Comparison of ENCODE assay signal across 24 cellular contexts in the genomic region with DNA sequence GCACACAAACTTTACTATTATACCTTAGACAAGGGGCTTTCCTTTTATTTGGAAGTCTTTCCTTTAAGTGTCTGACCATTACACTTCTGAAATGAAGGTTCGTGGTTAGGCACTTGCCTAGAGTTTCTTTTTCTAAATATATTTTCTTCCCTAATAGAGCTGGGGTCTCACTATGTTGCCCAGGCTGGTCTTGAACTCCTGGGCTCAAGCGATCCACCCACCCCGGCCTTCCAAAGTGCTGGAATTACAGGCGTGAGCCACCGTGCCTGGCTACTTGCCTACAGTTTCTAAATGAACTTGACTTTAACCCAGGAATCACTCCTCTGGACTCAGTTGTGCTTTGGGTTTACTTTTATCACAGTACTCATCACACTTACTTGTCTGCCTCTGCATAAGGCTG.
"Had no signal": no experiment of that assay in that cellular context is flagged by ENCODE, and none has a peak within 500 bp of the region (broad histone marks: within the 10 kb centered on the region; RNA-seq: fewer than 3 reads in every experiment).

No MANE protein-coding gene starts in this region.

- H3K27me3 Mint-ChIP-seq: progenitor cell of endocrine pancreas; stimulated activated naive B cell treated with anti-CD40 and anti-IgM and Interleukin-4, amounts not matched to agents 10 μg/mL and 1 μg/mL and 100 μg/mL, for 72 hours had no signal

- H3K27ac Mint-ChIP-seq: nephron; neural progenitor cell; stimulated activated effector memory CD8-positive, alpha-beta T cell treated with anti-CD3 and anti-CD28 coated beads, Interleukin-12 subunit alpha, Interleukin-12 subunit beta, amount 100 ng/mL, for 72 hours; stimulated activated naive B cell treated with anti-CD40 and anti-IgM and Interleukin-4, amounts not matched to agents 10 μg/mL and 1 μg/mL and 100 μg/mL, for 72 hours had no signal

- FAIRE-seq: small intestine, urothelium cell line had no signal

- H3K9me3 Mint-ChIP-seq: natural killer cell; nephron; neural progenitor cell; stimulated activated effector memory CD8-positive, alpha-beta T cell treated with anti-CD3 and anti-CD28 coated beads, Interleukin-12 subunit alpha, Interleukin-12 subunit beta, amount 100 ng/mL, for 72 hours; stimulated activated naive B cell treated with anti-CD40 and anti-IgM and Interleukin-4, amounts not matched to agents 10 μg/mL and 1 μg/mL and 100 μg/mL, for 72 hours had no signal

- H3K4me1 Mint-ChIP-seq: stimulated activated effector memory CD8-positive, alpha-beta T cell treated with anti-CD3 and anti-CD28 coated beads, Interleukin-12 subunit alpha, Interleukin-12 subunit beta, amount 100 ng/mL, for 72 hours had no signal

- DNase-seq: natural killer cell; occipital lobe; ovary; posterior cingulate gyrus; psoas muscle; right cardiac atrium; right lobe of liver; sigmoid colon; small intestine; stimulated activated CD4-positive, alpha-beta T cell treated with anti-CD3 and anti-CD28 coated beads, Interleukin-15, amount 100 ng/mL, for 24 hours; stimulated activated CD4-positive, alpha-beta T cell treated with anti-CD3 and anti-CD28 coated beads, Interleukin-2, amount 100 ng/mL, for 24 hours; stimulated activated CD4-positive, alpha-beta T cell treated with anti-CD3 and anti-CD28 coated beads, Interleukin-2, amount 100 ng/mL, for 48 hours; stimulated activated CD4-positive, alpha-beta T cell treated with anti-CD3 and anti-CD28 coated beads, Interleukin-4, amount 100 ng/mL, for 24 hours; stimulated activated naive B cell treated with anti-CD40 and anti-IgM and Interleukin-4, amounts not matched to agents 10 μg/mL and 1 μg/mL and 100 μg/mL, for 72 hours; stimulated activated naive CD4-positive, alpha-beta T cell treated with Interleukin-2 at 50 U/mL for 16 hours; stomach; thyroid gland; trophoblast cell; upper lobe of left lung had no signal

- H3K4me3 Mint-ChIP-seq: natural killer cell; nephron; neural progenitor cell; stimulated activated effector memory CD8-positive, alpha-beta T cell treated with anti-CD3 and anti-CD28 coated beads, Interleukin-12 subunit alpha, Interleukin-12 subunit beta, amount 100 ng/mL, for 72 hours; stimulated activated naive B cell treated with anti-CD40 and anti-IgM and Interleukin-4, amounts not matched to agents 10 μg/mL and 1 μg/mL and 100 μg/mL, for 72 hours had no signal

- ATAC-seq: natural killer cell; psoas muscle; right cardiac atrium; right lobe of liver; stimulated activated effector memory CD8-positive, alpha-beta T cell treated with anti-CD3 and anti-CD28 coated beads, Interleukin-12 subunit alpha, Interleukin-12 subunit beta, amount 100 ng/mL, for 72 hours; stimulated activated naive B cell treated with anti-CD40 and anti-IgM and Interleukin-4, amounts not matched to agents 10 μg/mL and 1 μg/mL and 100 μg/mL, for 72 hours had no signal

- H3K36me3 Mint-ChIP-seq: neural progenitor cell had no signal
